ENCODE assay signal across 20 cellular contexts in genomic region chr4:25089058-25089763, GRCh38. TPM values are rescaled to one million over a fixed set of nuclear protein-coding genes. Genes with fewer than 3 reads are reported as not detected.
A peak's percentile ranks its signal among the peaks of the same experiment; 100 is the strongest.
DNase-seq lines count a peak whose midpoint lies in the region; ATAC-seq, FAIRE-seq and TF ChIP-seq lines count a peak whose summit lies in the region.
"Had no signal": no experiment of that assay in that cellular context is flagged by ENCODE, and none has a peak within 500 bp of the region (broad histone marks: within the 10 kb centered on the region; RNA-seq: fewer than 3 reads in every experiment).

No MANE protein-coding gene starts in this region.

- DNase-seq in activated CD4-positive, alpha-beta T cell treated with anti-CD3 and anti-CD28 coated beads, Interleukin-2, amount 10 ng/mL, durations not matched to agents 24 days and 14 days, result no peak
- no peak for DNase-seq in activated CD4-positive, alpha-beta T cell treated with anti-CD3 and anti-CD28 coated beads, Interleukin-2, amount 50 U/mL, for 48 hours
- DNase-seq in adipocyte (ENCODE audit: low read depth) (no peak), right atrium auricular region (ENCODE audit: low spot score) (no peak), superior temporal gyrus (ENCODE audit: extremely low spot score) (peak; percentile 31), H54 (ENCODE audit: insufficient read length, low spot score) (no peak), H7 (no peak)
- DNase-seq: activated effector memory CD4-positive, alpha-beta T cell treated with anti-CD3 and anti-CD28 coated beads, Interleukin-2, amount 50 U/mL, for 16 hours; aorta; DMS153; gastrocnemius medialis; GOT3; NCI-H1694 treated with DMSO at 0.1 percent for 48 hours; NCI-H446; stimulated activated naive CD4-positive, alpha-beta T cell treated with Interleukin-2 at 50 U/mL for 16 hours had no signal

- H3K27me3 ChIP-seq in adipocyte (replicated peaks; ENCODE audit: control insufficient read depth, insufficient read depth, low read length) (peaks cover 19% of the 10 kb centered on the region), right atrium auricular region (no peaks in the 10 kb centered on the region), H7 (ENCODE audit: control insufficient read depth, insufficient read depth, low read length) (no peaks in the 10 kb centered on the region)
- H3K27me3 ChIP-seq: upper lobe of left lung had no signal

- no peaks in the 10 kb centered on the region for H3K36me3 Mint-ChIP-seq in activated CD4-positive, alpha-beta T cell treated with anti-CD3 and anti-CD28 coated beads, Interleukin-2, amount 10 ng/mL, durations not matched to agents 24 days and 14 days (ENCODE audit: low read depth)

- peak overlapping the region; percentile 62 for H3K4me3 Mint-ChIP-seq in activated CD4-positive, alpha-beta T cell treated with anti-CD3 and anti-CD28 coated beads, Interleukin-2, amount 10 ng/mL, durations not matched to agents 24 days and 14 days

- H3K9me3 Mint-ChIP-seq in activated CD4-positive, alpha-beta T cell treated with anti-CD3 and anti-CD28 coated beads, Interleukin-2, amount 10 ng/mL, durations not matched to agents 24 days and 14 days, result peaks cover 9% of the 10 kb centered on the region

- H3K4me1 Mint-ChIP-seq in activated CD4-positive, alpha-beta T cell treated with anti-CD3 and anti-CD28 coated beads, Interleukin-2, amount 10 ng/mL, durations not matched to agents 24 days and 14 days, result peaks cover 7% of the 10 kb centered on the region

- no peak for FAIRE-seq in H54 (lab: Jason Lieb, UNC)
- FAIRE-seq: A204.1 had no signal

- peaks cover 35% of the 10 kb centered on the region for H3K27me3 Mint-ChIP-seq in activated CD4-positive, alpha-beta T cell treated with anti-CD3 and anti-CD28 coated beads, Interleukin-2, amount 10 ng/mL, durations not matched to agents 24 days and 14 days

- H3K36me3 ChIP-seq in adipocyte (ENCODE audit: control insufficient read depth, insufficient read depth, low read length, severe bottlenecking) (no peaks in the 10 kb centered on the region), right atrium auricular region (no peaks in the 10 kb centered on the region), H7 (replicated peaks; ENCODE audit: control insufficient read depth, insufficient read depth, low read length) (no peaks in the 10 kb centered on the region)
- H3K36me3 ChIP-seq: gastrocnemius medialis, upper lobe of left lung had no signal

- no peak for TF ChIP-seq POLR2A in H54 (IDR thresholded peaks at IDR 0.05; ENCODE audit: low read depth, low read length)

- intact Hi-C loops in activated CD4-positive, alpha-beta T cell treated with anti-CD3 and anti-CD28 coated beads, Interleukin-2, amount 10 ng/mL, durations not matched to agents 24 days and 14 days (cut with micrococcal nuclease), result no loop called here

- H3K4me3 ChIP-seq in adipocyte (ENCODE audit: low read length), result peak overlapping the region; percentile 63
- H3K4me3 ChIP-seq in right atrium auricular region, result peak overlapping the region in 1 of 2 donors; percentile 43
- no peak overlapping the region for H3K4me3 ChIP-seq in H7 (ENCODE audit: insufficient read depth, low read depth, low read length)

- peaks cover 15% of the 10 kb centered on the region for H3K9me3 ChIP-seq in adipocyte (ENCODE audit: control insufficient read depth, low read length)
- H3K9me3 ChIP-seq in right atrium auricular region, result peaks cover 0 to 7% of the 10 kb centered on the region in 2 donors
- H3K9me3 ChIP-seq: gastrocnemius medialis, upper lobe of left lung had no signal

- no peak overlapping the region for H3K27ac Mint-ChIP-seq in activated CD4-positive, alpha-beta T cell treated with anti-CD3 and anti-CD28 coated beads, Interleukin-2, amount 10 ng/mL, durations not matched to agents 24 days and 14 days
- H3K27ac Mint-ChIP-seq: progenitor cell of endocrine pancreas had no signal

- no peak for TF ChIP-seq CTCF in right atrium auricular region (IDR thresholded peaks at IDR 0.05)

- H3K27ac ChIP-seq in right atrium auricular region, result peak overlapping the region; percentile 83 to 90
- H3K27ac ChIP-seq: gastrocnemius medialis, upper lobe of left lung had no signal

- no peak for ATAC-seq in activated CD4-positive, CD25-positive, alpha-beta regulatory T cell treated with anti-CD3 and anti-CD28 coated beads, Interleukin-2, amount 50 U/mL, for 24 hours

- H3K9ac ChIP-seq in adipocyte (ENCODE audit: low read length), result no peak overlapping the region

- peaks cover 5% of the 10 kb centered on the region for H3K4me1 ChIP-seq in adipocyte (ENCODE audit: control insufficient read depth, insufficient read depth, low read length)
- peaks cover 0 to 40% of the 10 kb centered on the region in 2 donors for H3K4me1 ChIP-seq in right atrium auricular region
- H3K4me1 ChIP-seq: gastrocnemius medialis had no signal

RNA-seq across cellular contexts. Expression of gene LGI2, which starts 58.5 kb away (rescaled TPM):
- not detected in 2 replicates for total RNA-seq in activated CD4-positive, alpha-beta T cell treated with anti-CD3 and anti-CD28 coated beads, Interleukin-2, amount 10 ng/mL, durations not matched to agents 24 days and 14 days
- total RNA-seq in right atrium auricular region, result 1 to 10 TPM; 1.1 to 1.9 TPM
- total RNA-seq in H7 (2014; rRNA removed; shearing (Covaris generic)), result 0.94 and 3.1 TPM in 2 replicates
- total RNA-seq: T-helper 2 cell treated with Interferon-gamma antibody and Interleukin-4, amounts not matched to agents 100 ng/mL and 5 ng/mL, for 36 hours had no signal
